Comparison of ENCODE assay signal across 8 cellular contexts in genomic region chr6:46011241-46012085, GRCh38. TPM values are rescaled to one million over a fixed set of nuclear protein-coding genes. Genes with fewer than 3 reads are reported as not detected.
A peak's percentile ranks its signal among the peaks of the same experiment; 100 is the strongest.
DNase-seq lines count a peak whose midpoint lies in the region; ATAC-seq and TF ChIP-seq lines count a peak whose summit lies in the region.

No MANE protein-coding gene starts in this region.

- H2AFZ ChIP-seq in GM23248, result no peak overlapping the region

- peak in 4 of 5 experiments; percentile 19 to 95 (median 60) for DNase-seq in T-helper 2 cell
- peak; percentile 64 for DNase-seq in colonic mucosa
- DNase-seq in stimulated activated CD4-positive, alpha-beta T cell treated with anti-CD3 and anti-CD28 coated beads, Interleukin-1b, Interleukin-23, amount 100 ng/mL, for 4 hours (ENCODE audit: low read depth in 2 of 2), result peak; percentile 15 to 41
- no peak for DNase-seq in amygdala (lab: John Stamatoyannopoulos, UW)
- DNase-seq in DMS79 (lab: John Stamatoyannopoulos, UW), result no peak
- DNase-seq in GM23248, result no peak

- H3F3A ChIP-seq in GM23248 (ENCODE audit: insufficient read depth), result no peaks in the 10 kb centered on the region

- H3K4me3 ChIP-seq in colonic mucosa, result no peak overlapping the region
- no peak overlapping the region for H3K4me3 ChIP-seq in GM23248

- no peaks in the 10 kb centered on the region for H3K27me3 ChIP-seq in colonic mucosa
- H3K27me3 ChIP-seq in GM23248 (replicated peaks; ENCODE audit: insufficient read depth), result peaks cover 46% of the 10 kb centered on the region

- WGBS in GM23248 (ENCODE audit: low coverage in 1 of 2, low lambda C conversion rate in 2 of 2, missing lambda C conversion rate in 2 of 2), 2 experiments, result 76 to 82% methylated on average over 7 of the region's 7 CpGs

- H3K36me3 ChIP-seq in colonic mucosa, result no peaks in the 10 kb centered on the region
- H3K36me3 ChIP-seq in GM23248 (ENCODE audit: low read depth), result no peaks in the 10 kb centered on the region

- no peaks in the 10 kb centered on the region for H3K9me3 ChIP-seq in colonic mucosa
- no peaks in the 10 kb centered on the region for H3K9me3 ChIP-seq in GM23248 (ENCODE audit: low read depth)

- intact Hi-C loops in colonic mucosa (cut with DNase I), result no loop called here

- H3K4me1 ChIP-seq in colonic mucosa, result peaks cover 3% of the 10 kb centered on the region
- no peaks in the 10 kb centered on the region for H3K4me1 ChIP-seq in GM23248 (ENCODE audit: insufficient read depth)

- H3K4me2 ChIP-seq in GM23248 (ENCODE audit: unreplicated experiment), result no peak overlapping the region

- TF ChIP-seq POLR2A in GM18505 (IDR thresholded peaks at IDR 0.05; ENCODE audit: borderline replicate concordance, extremely low read depth, insufficient read depth, insufficient read length), result no peak

- H3K9me2 ChIP-seq in GM23248 (ENCODE audit: insufficient read depth), result no peaks in the 10 kb centered on the region

- H3K9ac ChIP-seq in colonic mucosa (ENCODE audit: low read depth in 2 of 2, low read length in 2 of 2), result peak overlapping the region in 1 of 2 donors; percentile 88
- no peak overlapping the region for H3K9ac ChIP-seq in GM23248

- TF ChIP-seq CTCF in colonic mucosa (IDR thresholded peaks at IDR 0.05), result no peak

- H3K27ac ChIP-seq in colonic mucosa, result peak overlapping the region; percentile 82
- H3K27ac ChIP-seq in GM23248, result no peak overlapping the region

- no peaks in the 10 kb centered on the region for H3K79me2 ChIP-seq in GM23248 (ENCODE audit: insufficient read depth)

- no peaks in the 10 kb centered on the region for H4K20me1 ChIP-seq in GM23248 (ENCODE audit: insufficient read depth)

- peak; percentile 97 for ATAC-seq in GM18505 (IDR thresholded peaks at IDR 0.05; ENCODE audit: unreplicated experiment)
- peak; percentile 93 for ATAC-seq in HG02870 (IDR thresholded peaks at IDR 0.05; ENCODE audit: unreplicated experiment)

- in situ Hi-C loops in GM23248 (cut with MboI), result no loop called here

RNA-seq across cellular contexts. Expression of gene CLIC5, which starts 4.2 kb away (rescaled TPM):
- 10 to 100 TPM; 72.8 to 74.9 TPM for total RNA-seq in colonic mucosa
- total RNA-seq in GM23248 (2014; rRNA removed; shearing (Covaris generic)), result not detected in 2 replicates
- polyA plus RNA-seq in GM23248 (2016; fragmentation: Nextera tagmentation; extraction: Ambion mirVana), result not detected in 2 replicates

Comparison
In these comparisons a context has a peak if more than half of its experiments do, and no peak if none do; other contexts are left out.
1. DNase-seq: peak in T-helper 2 cell (4 of 5), colonic mucosa (single experiment) and stimulated activated CD4-positive, alpha-beta T cell treated with anti-CD3 and anti-CD28 coated beads, Interleukin-1b, Interleukin-23, amount 100 ng/mL, for 4 hours (2 of 2); none in amygdala (0 of 56), DMS79 (single experiment) and GM23248 (single experiment).
2. RNA of gene CLIC5, which starts 4.2 kb away (total RNA-seq): 72.8 to 74.9 TPM in colonic mucosa; not detected in GM23248; every median in the first group is over 10 times any median in the second.